1 cellular context compared by ENCODE assay signal in genomic region chr22:39592104-39593060, GRCh38.
TF ChIP-seq lines count a peak whose summit lies in the region.

No MANE protein-coding gene starts in this region.

TF ChIP-seq in GM23338, 12 proteins besides CTCF, POLR2A, EP300 and RAD21 (continued from another document):
- TF ChIP-seq ZNF462 (CRISPR knock-in tag; IDR thresholded peaks at IDR 0.05) (no peak), NANOG (IDR thresholded peaks at IDR 0.05; ENCODE audit: borderline replicate concordance) (no peak)
